Comparison of ENCODE assay signal across 8 cellular contexts in the genomic region with DNA sequence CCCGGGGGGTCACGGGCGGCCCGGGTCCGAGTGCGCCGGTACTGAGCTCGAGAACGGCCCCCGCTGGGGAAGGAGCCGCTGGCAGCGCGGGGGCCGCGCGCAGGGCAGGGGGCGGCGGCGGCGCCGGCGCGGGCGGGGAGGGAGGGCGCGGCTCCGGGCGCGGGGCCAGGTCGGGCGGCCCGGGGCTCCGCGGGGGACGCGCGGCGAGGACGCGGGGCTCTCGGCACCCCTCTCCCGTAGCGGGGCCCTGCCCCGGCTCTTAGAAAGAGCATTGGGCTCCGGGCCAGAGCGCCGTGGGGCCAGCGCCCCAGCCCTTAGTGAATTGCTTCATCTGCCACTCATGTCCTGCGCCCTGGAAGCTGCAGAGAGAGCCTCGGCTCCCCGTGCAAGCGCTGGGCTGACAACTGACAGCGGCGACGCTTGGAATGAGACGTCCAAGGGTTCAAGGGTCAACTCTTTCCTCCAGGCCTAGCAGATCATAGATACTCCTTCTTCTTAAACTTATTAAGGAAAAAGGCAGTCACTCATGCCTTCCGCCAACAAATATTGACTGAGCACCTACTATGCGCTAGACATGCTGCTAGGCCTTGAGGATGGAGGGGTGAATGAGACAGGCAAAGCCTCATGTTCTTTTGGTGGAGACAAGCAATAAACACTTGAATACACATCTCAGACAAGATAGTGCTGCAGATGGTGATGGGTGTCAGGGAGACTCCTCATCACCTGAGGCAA.
DNase-seq lines count a peak whose midpoint lies in the region; ATAC-seq and TF ChIP-seq lines count a peak whose summit lies in the region.

No MANE protein-coding gene starts in this region.

- TF ChIP-seq POLR2A in heart left ventricle (IDR thresholded peaks at IDR 0.05), result no peak

- intact Hi-C loops in CD14-positive monocyte (cut with micrococcal nuclease) (loop anchor here in 1 of 2 donors (5.0 kb wide), 1 partner anchor 141 kb away; a partner anchor contains a TSS), heart left ventricle (cut with DNase I) (loop anchor here in 5 of 10 donors (2.0 to 5.0 kb wide), 3 partner anchors 40 to 141 kb away; a partner anchor contains a TSS)

- H3K36me3 Mint-ChIP-seq in CD14-positive monocyte, result peaks cover 25 to 31% of the 10 kb centered on the region in 2 donors
- no peaks in the 10 kb centered on the region for H3K36me3 Mint-ChIP-seq in activated T-helper 17 cell treated with anti-CD3 and anti-CD28 coated beads, Interleukin-2, amount 50 U/mL, for 72 hours (ENCODE audit: low read depth)
- H3K36me3 Mint-ChIP-seq in activated naive CD4-positive, alpha-beta T cell treated with anti-CD3 and anti-CD28 coated beads, Interleukin-2, amount 10 ng/mL, durations not matched to agents 7 days and 5 days, result no peaks in the 10 kb centered on the region

- H3K4me3 Mint-ChIP-seq in CD14-positive monocyte, result peak overlapping the region; percentile 67 to 85
- H3K4me3 Mint-ChIP-seq in activated T-helper 17 cell treated with anti-CD3 and anti-CD28 coated beads, Interleukin-2, amount 50 U/mL, for 72 hours, result peak overlapping the region; percentile 33
- H3K4me3 Mint-ChIP-seq in activated naive CD4-positive, alpha-beta T cell treated with anti-CD3 and anti-CD28 coated beads, Interleukin-2, amount 10 ng/mL, durations not matched to agents 7 days and 5 days, result no peak overlapping the region

- CTCF ChIA-PET in activated naive CD4-positive, alpha-beta T cell treated with anti-CD3 and anti-CD28 coated beads, Interleukin-2, amount 10 ng/mL, durations not matched to agents 7 days and 5 days (lab: Charles Lee), result interaction anchor here (1.1 kb wide), 1 partner anchor 9 kb away, joined by 4 read pairs; no protein-coding TSS in a partner anchor

- 4 to 7% (median 4%) methylated on average over 30 to 58 of the region's 58 CpGs for WGBS in heart left ventricle, 4 donors

- peak overlapping the region; percentile 64 for H3K4me2 ChIP-seq in osteoblast (ENCODE audit: insufficient read depth, low read length)

- no peak overlapping the region for H2AFZ ChIP-seq in osteoblast (ENCODE audit: low read length)

- H3K4me1 Mint-ChIP-seq in CD14-positive monocyte, result peaks cover 39% of the 10 kb centered on the region
- no peaks in the 10 kb centered on the region for H3K4me1 Mint-ChIP-seq in activated T-helper 17 cell treated with anti-CD3 and anti-CD28 coated beads, Interleukin-2, amount 50 U/mL, for 72 hours
- peaks cover 4% of the 10 kb centered on the region for H3K4me1 Mint-ChIP-seq in activated naive CD4-positive, alpha-beta T cell treated with anti-CD3 and anti-CD28 coated beads, Interleukin-2, amount 10 ng/mL, durations not matched to agents 7 days and 5 days

- peak overlapping the region; percentile 24 to 86 (median 72) for H3K27ac Mint-ChIP-seq in CD14-positive monocyte
- H3K27ac Mint-ChIP-seq in activated T-helper 17 cell treated with anti-CD3 and anti-CD28 coated beads, Interleukin-2, amount 50 U/mL, for 72 hours, result no peak overlapping the region
- H3K27ac Mint-ChIP-seq in activated naive CD4-positive, alpha-beta T cell treated with anti-CD3 and anti-CD28 coated beads, Interleukin-2, amount 10 ng/mL, durations not matched to agents 7 days and 5 days, result no peak overlapping the region

- H3K4me3 ChIP-seq in HL-60 (replicated peaks; ENCODE audit: insufficient read depth, low read length) (peak overlapping the region; percentile 30), heart left ventricle (peak overlapping the region; percentile 14 to 76 (median 57)), osteoblast (ENCODE audit: insufficient read depth, low read length) (peak overlapping the region; percentile 32)

- H3K4me1 ChIP-seq in heart left ventricle (peaks cover 0 to 49% (median 32%) of the 10 kb centered on the region in 12 donors), osteoblast (ENCODE audit: insufficient read depth, low read length) (peaks cover 44% of the 10 kb centered on the region)

- H3K36me3 ChIP-seq in heart left ventricle (no peaks in the 10 kb centered on the region), osteoblast (ENCODE audit: insufficient read depth, low read length) (peaks cover 10% of the 10 kb centered on the region)

- peaks cover 2% of the 10 kb centered on the region for H3K27me3 ChIP-seq in HL-60 (ENCODE audit: insufficient read depth, poor library complexity, severe bottlenecking)
- no peaks in the 10 kb centered on the region for H3K27me3 ChIP-seq in heart left ventricle
- no peaks in the 10 kb centered on the region for H3K27me3 ChIP-seq in osteoblast (ENCODE audit: insufficient read depth, low read length)

- peaks cover 43% of the 10 kb centered on the region for H3K79me2 ChIP-seq in osteoblast (ENCODE audit: insufficient read depth, low read length)

- peaks cover 0 to 2% (median 0%) of the 10 kb centered on the region in 7 donors for H3K9me3 Mint-ChIP-seq in CD14-positive monocyte
- no peaks in the 10 kb centered on the region for H3K9me3 Mint-ChIP-seq in activated T-helper 17 cell treated with anti-CD3 and anti-CD28 coated beads, Interleukin-2, amount 50 U/mL, for 72 hours
- no peaks in the 10 kb centered on the region for H3K9me3 Mint-ChIP-seq in activated naive CD4-positive, alpha-beta T cell treated with anti-CD3 and anti-CD28 coated beads, Interleukin-2, amount 10 ng/mL, durations not matched to agents 7 days and 5 days

- no peak for ATAC-seq in activated T-helper 17 cell treated with anti-CD3 and anti-CD28 coated beads, Interleukin-2, amount 50 U/mL, for 72 hours (replicated peaks)
- ATAC-seq in heart left ventricle, result peak; percentile 39 to 69 (median 62)
- ATAC-seq in GM18868 (IDR thresholded peaks at IDR 0.05; ENCODE audit: unreplicated experiment), result no peak

- H3K27ac ChIP-seq in HL-60 (replicated peaks) (no peak overlapping the region), heart left ventricle (peak overlapping the region; percentile 90 to 99 (median 96)), osteoblast (ENCODE audit: low read depth, low read length) (peak overlapping the region; percentile 46)

- H3K27me3 Mint-ChIP-seq in CD14-positive monocyte (ENCODE audit: low read depth in 3 of 3), result peaks cover 0 to 9% (median 5%) of the 10 kb centered on the region in 3 donors
- H3K27me3 Mint-ChIP-seq in activated T-helper 17 cell treated with anti-CD3 and anti-CD28 coated beads, Interleukin-2, amount 50 U/mL, for 72 hours, result peaks cover 38% of the 10 kb centered on the region
- peaks cover 66% of the 10 kb centered on the region for H3K27me3 Mint-ChIP-seq in activated naive CD4-positive, alpha-beta T cell treated with anti-CD3 and anti-CD28 coated beads, Interleukin-2, amount 10 ng/mL, durations not matched to agents 7 days and 5 days

- peak; percentile 74 for DNase-seq in CD14-positive monocyte (ENCODE audit: low spot score)
- DNase-seq in HL-60 (ENCODE audit: low read depth in 1 of 2, low spot score in 1 of 2), result peak in 1 of 2 experiments; percentile 50
- DNase-seq in heart left ventricle, result peak; percentile 70 to 89 (median 87)
- DNase-seq in osteoblast (ENCODE audit: insufficient read length, low spot score, missing footprints), result peak; percentile 94
- no peak for DNase-seq in activated naive CD4-positive, alpha-beta T cell treated with anti-CD3 and anti-CD28 coated beads, Interleukin-2, amount 10 ng/mL, durations not matched to agents 7 days and 5 days
- DNase-seq in GDM1 (lab: John Stamatoyannopoulos, UW), result no peak

- H4K20me1 ChIP-seq in osteoblast (ENCODE audit: insufficient read depth, low read length), result no peaks in the 10 kb centered on the region

- H3K9me3 ChIP-seq in heart left ventricle, result no peaks in the 10 kb centered on the region
- no peaks in the 10 kb centered on the region for H3K9me3 ChIP-seq in osteoblast (ENCODE audit: low read depth, low read length)

- TF ChIP-seq CTCF in CD14-positive monocyte (IDR thresholded peaks at IDR 0.05), result no peak
- TF ChIP-seq CTCF in HL-60 (IDR thresholded peaks at IDR 0.05; ENCODE audit: insufficient read depth, low read length), result no peak
- TF ChIP-seq CTCF in heart left ventricle (IDR thresholded peaks at IDR 0.05), result no peak
- TF ChIP-seq CTCF in osteoblast (IDR thresholded peaks at IDR 0.05; ENCODE audit: extremely low read depth, low read depth, low read length), result no peak

Comparison
In these comparisons a context has a peak if more than half of its experiments do, and no peak if none do; other contexts are left out.
1. DNase-seq: peak in CD14-positive monocyte (single experiment), heart left ventricle (5 of 5) and osteoblast (single experiment); none in activated naive CD4-positive, alpha-beta T cell treated with anti-CD3 and anti-CD28 coated beads, Interleukin-2, amount 10 ng/mL, durations not matched to agents 7 days and 5 days (single experiment) and GDM1 (single experiment).
2. H3K27ac Mint-ChIP-seq: peak in CD14-positive monocyte (7 of 7); none in activated T-helper 17 cell treated with anti-CD3 and anti-CD28 coated beads, Interleukin-2, amount 50 U/mL, for 72 hours (single experiment) and activated naive CD4-positive, alpha-beta T cell treated with anti-CD3 and anti-CD28 coated beads, Interleukin-2, amount 10 ng/mL, durations not matched to agents 7 days and 5 days (single experiment).
3. ATAC-seq: peak in heart left ventricle (4 of 4); none in activated T-helper 17 cell treated with anti-CD3 and anti-CD28 coated beads, Interleukin-2, amount 50 U/mL, for 72 hours (single experiment) and GM18868 (single experiment).
4. Peak in every context shown above with its lines, with median percentiles within 50 percentile points of each other: H3K4me3 ChIP-seq.